16 cellular contexts compared by ENCODE assay signal in genomic region chr12:110246690-110247339, GRCh38. TPM values are rescaled to one million over a fixed set of nuclear protein-coding genes. Genes with fewer than 3 reads are reported as not detected.
DNase-seq lines count a peak whose midpoint lies in the region; ATAC-seq, FAIRE-seq and TF ChIP-seq lines count a peak whose summit lies in the region.
"Had no signal": no experiment of that assay in that cellular context is flagged by ENCODE, and none has a peak within 500 bp of the region (broad histone marks: within the 10 kb centered on the region; RNA-seq: fewer than 3 reads in every experiment).

No MANE protein-coding gene starts in this region.

- H3K36me3 ChIP-seq in pancreas (no peaks in the 10 kb centered on the region), aorta (ENCODE audit: control insufficient read depth in 1 of 2, insufficient read depth in 2 of 2, low read length in 1 of 2) (no peaks in the 10 kb centered on the region)

- intact Hi-C loops in right cardiac atrium (cut with DNase I): loop anchor here in 1 of 4 donors (5.0 to 10.0 kb wide), 2 partner anchors 35 to 142 kb away; partner anchors contain the start of gene ATP2A2
- intact Hi-C loops in pancreas (cut with DNase I): no loop called here
- intact Hi-C loops in aorta (cut with DNase I): no loop called here
- intact Hi-C loops in activated CD4-positive, alpha-beta T cell treated with anti-CD3 and anti-CD28 coated beads, Interleukin-2, amount 10 ng/mL, durations not matched to agents 24 days and 14 days (cut with micrococcal nuclease): no loop called here

- H3K36me3 Mint-ChIP-seq in activated CD4-positive, alpha-beta T cell treated with anti-CD3 and anti-CD28 coated beads, Interleukin-2, amount 10 ng/mL, durations not matched to agents 24 days and 14 days (ENCODE audit: low read depth): no peaks in the 10 kb centered on the region
- H3K36me3 Mint-ChIP-seq: activated naive CD4-positive, alpha-beta T cell treated with anti-CD3 and anti-CD28 coated beads, Interleukin-2, amount 50 U/mL, for 72 hours; naive thymus-derived CD4-positive, alpha-beta T cell had no signal

- 44% methylated on average over 4 of the region's 4 CpGs for WGBS in right cardiac atrium
- 51 to 64% methylated on average over 4 of the region's 4 CpGs for WGBS in pancreas, 2 donors
- WGBS in aorta, 2 donors: 39 to 40% methylated on average over 4 of the region's 4 CpGs

- no peak overlapping the region for H3K4me3 ChIP-seq in right cardiac atrium (ENCODE audit: low read length)
- no peak overlapping the region for H3K4me3 ChIP-seq in pancreas
- H3K4me3 ChIP-seq in aorta (ENCODE audit: low read length in 2 of 2): no peak overlapping the region
- H3K4me3 ChIP-seq in foreskin fibroblast (ENCODE audit: low read depth in 1 of 2, low read length in 2 of 2): no peak overlapping the region

- H3K27me3 Mint-ChIP-seq in activated CD4-positive, alpha-beta T cell treated with anti-CD3 and anti-CD28 coated beads, Interleukin-2, amount 10 ng/mL, durations not matched to agents 24 days and 14 days: no peaks in the 10 kb centered on the region

- no peak for FAIRE-seq in pancreas (lab: Jason Lieb, UNC)
- FAIRE-seq: GM19239 had no signal

- H3K9me3 Mint-ChIP-seq in activated CD4-positive, alpha-beta T cell treated with anti-CD3 and anti-CD28 coated beads, Interleukin-2, amount 10 ng/mL, durations not matched to agents 24 days and 14 days: no peaks in the 10 kb centered on the region
- H3K9me3 Mint-ChIP-seq: activated naive CD4-positive, alpha-beta T cell treated with anti-CD3 and anti-CD28 coated beads, Interleukin-2, amount 50 U/mL, for 72 hours; naive thymus-derived CD4-positive, alpha-beta T cell had no signal

- peaks cover 15% of the 10 kb centered on the region for H3K4me1 ChIP-seq in right cardiac atrium (ENCODE audit: control insufficient read depth, insufficient read depth, low read length)
- peaks cover 20 to 39% (median 32%) of the 10 kb centered on the region in 3 donors for H3K4me1 ChIP-seq in pancreas
- peaks cover 0 to 2% of the 10 kb centered on the region in 2 donors for H3K4me1 ChIP-seq in aorta (ENCODE audit: control insufficient read depth in 1 of 2, insufficient read depth in 2 of 2, low read length in 2 of 2)

- DNase-seq in NCI-H2171 treated with DMSO at 0.1 percent for 48 hours (lab: John Stamatoyannopoulos, UW) (peak; percentile 41), NCI-H2171 (lab: John Stamatoyannopoulos, UW) (no peak), right cardiac atrium (peak in 2 of 3 donors; percentile 65 to 66), pancreas (no peak), aorta (no peak), foreskin fibroblast (no peak)
- DNase-seq in activated CD4-positive, alpha-beta T cell treated with anti-CD3 and anti-CD28 coated beads, Interleukin-2, amount 10 ng/mL, durations not matched to agents 24 days and 14 days: no peak
- DNase-seq: 8988T; activated CD4-positive, alpha-beta T cell treated with anti-CD3 and anti-CD28 coated beads, Interleukin-2, amount 50 U/mL, for 48 hours; effector CD4-positive, alpha-beta T cell; naive thymus-derived CD4-positive, alpha-beta T cell; NCI-H2081; T-helper 2 cell had no signal

- H3K27ac ChIP-seq in right cardiac atrium (ENCODE audit: low read length): peak overlapping the region; percentile 91
- H3K27ac ChIP-seq in pancreas: peak overlapping the region; percentile 76 to 91 (median 79)
- H3K27ac ChIP-seq in aorta (ENCODE audit: low read depth in 1 of 2, low read length in 2 of 2): peak overlapping the region; percentile 36 to 78

- no peak for TF ChIP-seq CTCF in pancreas (IDR thresholded peaks at IDR 0.05)
- TF ChIP-seq CTCF in foreskin fibroblast (IDR thresholded peaks at IDR 0.05; ENCODE audit: low read depth, low read length): no peak

- ATAC-seq in right cardiac atrium (peak; percentile 56 to 66), pancreas (peak in 2 of 4 donors; percentile 1 to 15), aorta (ENCODE audit: low FRiP score) (no peak), HG03280 (IDR thresholded peaks at IDR 0.05; ENCODE audit: unreplicated experiment) (no peak)
- ATAC-seq: activated naive CD4-positive, alpha-beta T cell treated with anti-CD3 and anti-CD28 coated beads, Interleukin-2, amount 50 U/mL, for 72 hours; naive thymus-derived CD4-positive, alpha-beta T cell had no signal

- no peak overlapping the region for H3K4me3 Mint-ChIP-seq in activated CD4-positive, alpha-beta T cell treated with anti-CD3 and anti-CD28 coated beads, Interleukin-2, amount 10 ng/mL, durations not matched to agents 24 days and 14 days
- H3K4me3 Mint-ChIP-seq: naive thymus-derived CD4-positive, alpha-beta T cell had no signal

- H3K27me3 ChIP-seq in right cardiac atrium (ENCODE audit: control insufficient read depth, insufficient read depth) (no peaks in the 10 kb centered on the region), pancreas (no peaks in the 10 kb centered on the region), aorta (ENCODE audit: control insufficient read depth in 1 of 2, insufficient read depth in 2 of 2, low read length in 1 of 2) (no peaks in the 10 kb centered on the region)

- no peaks in the 10 kb centered on the region for H3K4me1 Mint-ChIP-seq in activated CD4-positive, alpha-beta T cell treated with anti-CD3 and anti-CD28 coated beads, Interleukin-2, amount 10 ng/mL, durations not matched to agents 24 days and 14 days

- no peak overlapping the region for H3K27ac Mint-ChIP-seq in activated CD4-positive, alpha-beta T cell treated with anti-CD3 and anti-CD28 coated beads, Interleukin-2, amount 10 ng/mL, durations not matched to agents 24 days and 14 days
- H3K27ac Mint-ChIP-seq: naive thymus-derived CD4-positive, alpha-beta T cell had no signal

- H3K9me3 ChIP-seq in right cardiac atrium (ENCODE audit: control insufficient read depth, low read length) (no peaks in the 10 kb centered on the region), pancreas (no peaks in the 10 kb centered on the region), aorta (ENCODE audit: control insufficient read depth, low read length) (no peaks in the 10 kb centered on the region)

RNA-seq across cellular contexts. Expression of gene ATP2A2, which starts 34.2 kb away (rescaled TPM):
- total RNA-seq in right cardiac atrium (1,000 to 10,000 TPM; 2,744 to 3,920 (median 3,065) TPM), pancreas (10 to 100 TPM; 35.0 to 79.7 (median 60.3) TPM), aorta (100 to 1,000 TPM; 231 to 285 TPM)
- polyA plus RNA-seq in right cardiac atrium (1,499 TPM), pancreas (10 to 100 TPM; 16.3 to 36.7 TPM), aorta (100 to 1,000 TPM in 1 of 2 donors, 10 to 100 TPM in 1; 41.3 to 104 TPM)
- 219 and 222 TPM in 2 replicates for total RNA-seq in activated CD4-positive, alpha-beta T cell treated with anti-CD3 and anti-CD28 coated beads, Interleukin-2, amount 10 ng/mL, durations not matched to agents 24 days and 14 days

Comparison
In these comparisons a context has a peak if more than half of its experiments do, and no peak if none do; other contexts are left out.
1. DNase-seq: peak in NCI-H2171 treated with DMSO at 0.1 percent for 48 hours (single experiment) and right cardiac atrium (2 of 3); none in NCI-H2171 (single experiment), pancreas (0 of 6), aorta (0 of 2), activated CD4-positive, alpha-beta T cell treated with anti-CD3 and anti-CD28 coated beads, Interleukin-2, amount 10 ng/mL, durations not matched to agents 24 days and 14 days (single experiment) and foreskin fibroblast (0 of 2).
2. ATAC-seq: peak in right cardiac atrium (2 of 2); none in aorta (single experiment) and HG03280 (single experiment).
3. RNA of gene ATP2A2, which starts 34.2 kb away (total RNA-seq): 2,744 to 3,920 TPM in right cardiac atrium; 231 to 285 TPM in aorta, 219 to 222 TPM in activated CD4-positive, alpha-beta T cell treated with anti-CD3 and anti-CD28 coated beads, Interleukin-2, amount 10 ng/mL, durations not matched to agents 24 days and 14 days and 35.0 to 79.7 TPM in pancreas; every median in the first group is over 4 times any median in the second.
4. Peak in every context shown above with its lines, with median percentiles within 50 percentile points of each other: H3K27ac ChIP-seq.